ENCODE assay signal across 12 cellular contexts in genomic region chr14:20334017-20334416, GRCh38. TPM values are rescaled to one million over a fixed set of nuclear protein-coding genes. Genes with fewer than 3 reads are reported as not detected.
A peak's percentile ranks its signal among the peaks of the same experiment; 100 is the strongest.
DNase-seq lines count a peak whose midpoint lies in the region; ATAC-seq, FAIRE-seq and TF ChIP-seq lines count a peak whose summit lies in the region.
"Had no signal": no experiment of that assay in that cellular context is flagged by ENCODE, and none has a peak within 500 bp of the region (broad histone marks: within the 10 kb centered on the region; RNA-seq: fewer than 3 reads in every experiment).

No MANE protein-coding gene starts in this region.

- H3K27me3 Mint-ChIP-seq in GM23338 (ENCODE audit: insufficient read depth, low read depth, poor library complexity), result peaks cover 3% of the 10 kb centered on the region
- H3K27me3 Mint-ChIP-seq in osteocyte (ENCODE audit: unreplicated experiment), result peaks cover 9% of the 10 kb centered on the region

- TF ChIP-seq RAD21 in GM12878 (IDR thresholded peaks at IDR 0.05; ENCODE audit: insufficient read depth, low read depth, low read length), result no peak

- no peak for TF ChIP-seq POLR2A in GM12878 (IDR thresholded peaks at IDR 0.05; ENCODE audit: low read depth, low read length)

- no peaks in the 10 kb centered on the region for H3K9me3 ChIP-seq in GM12878 (replicated peaks; ENCODE audit: control insufficient read depth, insufficient read depth, low read length)

- TF ChIP-seq EP300 in GM12878 (IDR thresholded peaks at IDR 0.05; ENCODE audit: borderline replicate concordance in 1 of 2, control insufficient read depth in 1 of 2, low read depth in 2 of 2, low read length in 2 of 2), result no peak

- H4K20me1 ChIP-seq in GM23338 (replicated peaks; ENCODE audit: insufficient read depth) (peaks cover 18% of the 10 kb centered on the region), GM12878 (ENCODE audit: control insufficient read depth, insufficient read depth) (no peaks in the 10 kb centered on the region)

- H2AFZ ChIP-seq in GM23338 (no peak overlapping the region), GM12878 (ENCODE audit: control insufficient read depth, low read depth, low read length) (no peak overlapping the region; the same call in 1 of the 2 replicates)

- H3K4me1 ChIP-seq in GM23338 (ENCODE audit: insufficient read depth), result peaks cover 16% of the 10 kb centered on the region
- H3K4me1 ChIP-seq in GM12878 (ENCODE audit: control insufficient read depth, insufficient read depth, low read length), result peaks cover 6% of the 10 kb centered on the region; the same call in 1 of the 2 replicates

- TF ChIP-seq CTCF in 22Rv1 (IDR thresholded peaks at IDR 0.05) (no peak), GM23338 (conservative IDR thresholded peaks at IDR 0.05; ENCODE audit: low read depth in 2 of 2) (no peak), GM12878 (IDR thresholded peaks at IDR 0.05 in 2 of 3, conservative IDR thresholded peaks at IDR 0.05 in 1 of 3; ENCODE audit: control insufficient read depth in 2 of 3, extremely low read depth in 1 of 3, insufficient read depth in 1 of 3, low read depth in 3 of 3, low read length in 3 of 3) (no peak), osteocyte (IDR thresholded peaks at IDR 0.05) (no peak)

- DNase-seq in GM23338 (ENCODE audit: low spot score), result no peak
- DNase-seq in GM12878 (ENCODE audit: low read depth, low spot score), result no peak
- no peak for DNase-seq in osteocyte (ENCODE audit: extremely low spot score, unreplicated experiment)
- no peak for DNase-seq in SKM-1 (lab: John Stamatoyannopoulos, UW; ENCODE audit: unreplicated experiment)
- DNase-seq in NCI-H774 (lab: John Stamatoyannopoulos, UW), result no peak
- no peak for DNase-seq in NCI-H2196 (lab: John Stamatoyannopoulos, UW; ENCODE audit: unreplicated experiment)
- no peak for DNase-seq in putamen (ENCODE audit: low spot score)
- DNase-seq: aorta, C1 segment of cervical spinal cord, NCI-H2171 treated with DMSO at 0.1 percent for 48 hours, trophoblast cell had no signal

- no peaks in the 10 kb centered on the region for H3K9me2 ChIP-seq in GM23338 (ENCODE audit: insufficient read depth)

- BruUV-seq in GM12878 (replicated peaks; lab: Mats Ljungman, UMichigan), result no TSS peak

- H3K27me3 ChIP-seq in GM23338 (ENCODE audit: insufficient read depth) (no peaks in the 10 kb centered on the region), GM12878 (replicated peaks in 1 of 2; ENCODE audit: control insufficient read depth in 2 of 2, insufficient read depth in 2 of 2, low read length in 1 of 2) (no peaks in the 10 kb centered on the region)

- intact Hi-C loops in GM12878 (cut with micrococcal nuclease; ENCODE audit: unreplicated experiment), result no loop called here

- H3K36me3 Mint-ChIP-seq in GM23338 (ENCODE audit: low read depth) (peaks cover 34% of the 10 kb centered on the region), osteocyte (ENCODE audit: unreplicated experiment) (no peaks in the 10 kb centered on the region)

- H3K4me3 Mint-ChIP-seq in GM23338 (no peak overlapping the region), osteocyte (ENCODE audit: unreplicated experiment) (no peak overlapping the region)

- in situ Hi-C loops in GM12878 (cut with MboI), result loop anchor here (5.0 kb wide), 1 partner anchor 348 kb away; the partner anchor contains the start of gene RNASE4

- H3K9ac ChIP-seq in GM12878 (ENCODE audit: control insufficient read depth, insufficient read depth, low read length), result no peak overlapping the region

- no peaks in the 10 kb centered on the region; the same call in 1 of the 2 replicates for H3F3A ChIP-seq in GM23338 (replicated peaks; ENCODE audit: low read depth)

- H3K4me3 ChIP-seq in GM23338 (no peak overlapping the region), GM12878 (no peak overlapping the region)

- CTCF ChIA-PET in GM12878 (lab: Yijun Ruan, JAX), result interaction anchor here (0.7 to 11.3 kb wide), 9 partner anchors 8 to 331 kb away, joined by 3 to 216 read pairs (median 4); partner anchors contain the start of genes PARP2, TEP1 and TTC5

- POLR2A ChIA-PET in GM12878 (lab: Charles Lee), result interaction anchor here (0.7 to 7.4 kb wide), 6 partner anchors 8 to 331 kb away, joined by 3 to 96 read pairs (median 3); partner anchors contain the start of genes APEX1, OSGEP and PARP2

- peaks cover 23% of the 10 kb centered on the region for H3K4me1 Mint-ChIP-seq in GM23338
- peaks cover 23% of the 10 kb centered on the region for H3K4me1 Mint-ChIP-seq in osteocyte (ENCODE audit: unreplicated experiment)

- H3K9me3 Mint-ChIP-seq in GM23338, result no peaks in the 10 kb centered on the region
- H3K9me3 Mint-ChIP-seq in osteocyte (ENCODE audit: unreplicated experiment), result no peaks in the 10 kb centered on the region

- peak overlapping the region; percentile 91; the same call in 1 of the 2 replicates for H3K27ac ChIP-seq in 22Rv1
- H3K27ac ChIP-seq in GM23338 (ENCODE audit: low read depth), result no peak overlapping the region
- H3K27ac ChIP-seq in GM12878 (ENCODE audit: control insufficient read depth, insufficient read depth), result peak overlapping the region; percentile 85

- no peak for FAIRE-seq in GM12878 (lab: Jason Lieb, UNC)

- H3K79me2 ChIP-seq in GM23338 (replicated peaks; ENCODE audit: insufficient read depth), result peaks cover 41% of the 10 kb centered on the region
- H3K79me2 ChIP-seq in GM12878 (ENCODE audit: control insufficient read depth, insufficient read depth, low read length), result peaks cover 42% of the 10 kb centered on the region

- SMC1A ChIA-PET in GM12878 (lab: Charles Lee; ENCODE audit: uncharacterized antibody, unreplicated experiment), result interaction anchor here (0.8 to 3.3 kb wide), 10 partner anchors 9 to 288 kb away, joined by 3 to 58 read pairs (median 4); partner anchors contain the start of genes APEX1, PARP2 and TEP1

- H3K4me2 ChIP-seq in GM23338 (0 out of 2 replicates have a peak overlapping the region, but pooled peaks have one; percentile 66), GM12878 (ENCODE audit: control insufficient read depth, insufficient read depth) (peak overlapping the region; percentile 89)

- H3K36me3 ChIP-seq in GM23338 (ENCODE audit: insufficient read depth), result peaks cover 6% of the 10 kb centered on the region; the same call in 1 of the 2 replicates
- peaks cover 0 to 4% of the 10 kb centered on the region in 2 experiments; a peak in 1 of 4 replicates for H3K36me3 ChIP-seq in GM12878 (ENCODE audit: control insufficient read depth in 2 of 2, insufficient read depth in 2 of 2, low read length in 1 of 2)

- H3K27ac Mint-ChIP-seq in GM23338 (no peak overlapping the region), osteocyte (ENCODE audit: unreplicated experiment) (peak overlapping the region; percentile 27)

- ATAC-seq in GM23338, result no peak
- no peak for ATAC-seq in GM12878

- RAD21 ChIA-PET in GM12878 (lab: Charles Lee; ENCODE audit: unreplicated experiment), result interaction anchor here (0.9 to 3.5 kb wide), 4 partner anchors 8 to 280 kb away, joined by 3 to 49 read pairs (median 9); partner anchors contain the start of gene PARP2

- 66% methylated on average over 7 of the region's 7 CpGs for WGBS in GM12878 (ENCODE audit: insufficient coverage, insufficient replicate concordance, low lambda C conversion rate, missing lambda C conversion rate)

RNA-seq across cellular contexts. Expression of gene CCNB1IP1, which starts 0.9 kb away (rescaled TPM):
- total RNA-seq in GM23338 (2014; rRNA removed; shearing (Covaris generic)), result 247 and 254 TPM in 2 replicates
- polyA plus RNA-seq in GM23338 (2016; fragmentation: Nextera tagmentation; extraction: Ambion mirVana) (108 and 110 TPM in 2 replicates), GM12878 (2011; rRNA removed) (165 and 188 TPM in 2 replicates), GM12878 (2014; fragmentation: Illumina TruSeq; extraction: Trizol) (109 and 144 TPM in 2 replicates), GM12878 (2014; fragmentation: Nextera tagmentation; extraction: Ambion mirVana) (10 to 100 TPM; 69.2 to 80.6 TPM), GM12878 (2014; rRNA removed) (85.1 and 98.2 TPM in 2 replicates), GM12878 (2016; fragmentation: Nextera tagmentation; extraction: Ambion mirVana) (10 to 100 TPM; 20.4 to 23.0 TPM)
- total RNA-seq in GM12878 (2013; cell fraction: nucleolus; rRNA removed), result 106 and 111 TPM in 2 replicates
- total RNA-seq in GM12878 (2014; rRNA removed) (92.4 and 122 TPM in 2 replicates), GM12878 (2014; rRNA removed; fragmentation: Illumina TruSeq; extraction: Trizol) (99.7 and 102 TPM in 2 replicates), GM12878 (2021) (60.3 and 61.0 TPM in 2 replicates), osteocyte (47.4 and 49.6 TPM in 2 replicates)
- polyA plus RNA-seq in GM12878 (2011; ENCODE audit: low read depth), result 87.9 TPM
- polyA plus RNA-seq in GM12878 (2011; cell fraction: cytosol; rRNA removed), result 96.7 and 123 TPM in 2 replicates
- 52.4 and 52.7 TPM in 2 replicates for polyA plus RNA-seq in GM12878 (2011; cell fraction: nucleus; rRNA removed)
- polyA plus RNA-seq in GM12878 (2012), result 63.3 and 99.5 TPM in 2 replicates
- polyA minus RNA-seq in GM12878 (2011; rRNA and poly(A)+ RNA removed), result 119 TPM in 2 replicates
- polyA minus RNA-seq in GM12878 (2011; cell fraction: cytosol; rRNA and poly(A)+ RNA removed), result 20.8 and 28.8 TPM in 2 replicates
- polyA minus RNA-seq in GM12878 (2011; cell fraction: nucleus; rRNA and poly(A)+ RNA removed), result 40.9 and 73.9 TPM in 2 replicates

RNA-seq across cellular contexts. Expression of gene PARP2, which starts 9.4 kb away (rescaled TPM):
- 27.0 and 27.8 TPM in 2 replicates for total RNA-seq in GM23338 (2014; rRNA removed; shearing (Covaris generic))
- polyA plus RNA-seq in GM23338 (2016; fragmentation: Nextera tagmentation; extraction: Ambion mirVana) (39.5 and 42.7 TPM in 2 replicates), GM12878 (2011; rRNA removed) (45.3 and 68.0 TPM in 2 replicates), GM12878 (2014; fragmentation: Illumina TruSeq; extraction: Trizol) (60.8 and 72.6 TPM in 2 replicates), GM12878 (2014; fragmentation: Nextera tagmentation; extraction: Ambion mirVana) (10 to 100 TPM; 30.4 to 38.0 TPM), GM12878 (2014; rRNA removed) (37.1 and 46.9 TPM in 2 replicates), GM12878 (2016; fragmentation: Nextera tagmentation; extraction: Ambion mirVana) (10 to 100 TPM; 72.2 to 75.4 TPM)
- 34.2 and 47.2 TPM in 2 replicates for total RNA-seq in GM12878 (2013; cell fraction: nucleolus; rRNA removed)
- total RNA-seq in GM12878 (2014; rRNA removed) (26.7 and 33.5 TPM in 2 replicates), GM12878 (2014; rRNA removed; fragmentation: Illumina TruSeq; extraction: Trizol) (35.3 and 39.4 TPM in 2 replicates), GM12878 (2021) (36.8 and 39.2 TPM in 2 replicates), osteocyte (22.7 and 25.3 TPM in 2 replicates)
- 31.6 TPM for polyA plus RNA-seq in GM12878 (2011; ENCODE audit: low read depth)
- polyA plus RNA-seq in GM12878 (2011; cell fraction: cytosol; rRNA removed), result 31.1 and 34.1 TPM in 2 replicates
- polyA plus RNA-seq in GM12878 (2011; cell fraction: nucleus; rRNA removed), result 78.4 and 83.9 TPM in 2 replicates
- polyA plus RNA-seq in GM12878 (2012), result 30.3 and 35.5 TPM in 2 replicates
- 20.6 and 21.9 TPM in 2 replicates for polyA minus RNA-seq in GM12878 (2011; rRNA and poly(A)+ RNA removed)
- 9.4 and 15.9 TPM in 2 replicates for polyA minus RNA-seq in GM12878 (2011; cell fraction: cytosol; rRNA and poly(A)+ RNA removed)
- polyA minus RNA-seq in GM12878 (2011; cell fraction: nucleus; rRNA and poly(A)+ RNA removed), result 15.0 and 19.6 TPM in 2 replicates

RNA-seq across cellular contexts. Expression of gene TTC5, which starts 28.3 kb away (rescaled TPM):
- total RNA-seq in GM23338 (2014; rRNA removed; shearing (Covaris generic)), result 14.6 and 16.4 TPM in 2 replicates
- polyA plus RNA-seq in GM23338 (2016; fragmentation: Nextera tagmentation; extraction: Ambion mirVana) (9.3 and 11.9 TPM in 2 replicates), GM12878 (2011; rRNA removed) (21.6 and 22.5 TPM in 2 replicates), GM12878 (2014; fragmentation: Illumina TruSeq; extraction: Trizol) (7.3 and 9.7 TPM in 2 replicates), GM12878 (2014; fragmentation: Nextera tagmentation; extraction: Ambion mirVana) (1 to 10 TPM; 6.9 to 7.6 TPM), GM12878 (2014; rRNA removed) (7.6 and 8.0 TPM in 2 replicates), GM12878 (2016; fragmentation: Nextera tagmentation; extraction: Ambion mirVana) (10 to 100 TPM; 20.9 to 21.3 TPM)
- total RNA-seq in GM12878 (2013; cell fraction: nucleolus; rRNA removed), result 41.2 and 48.1 TPM in 2 replicates
- total RNA-seq in GM12878 (2014; rRNA removed) (11.4 and 11.8 TPM in 2 replicates), GM12878 (2014; rRNA removed; fragmentation: Illumina TruSeq; extraction: Trizol) (15.3 and 15.7 TPM in 2 replicates), GM12878 (2021) (15.9 and 16.6 TPM in 2 replicates), osteocyte (24.5 and 25.4 TPM in 2 replicates)
- polyA plus RNA-seq in GM12878 (2011; ENCODE audit: low read depth), result 3.9 TPM
- polyA plus RNA-seq in GM12878 (2011; cell fraction: cytosol; rRNA removed), result 10.0 and 12.3 TPM in 2 replicates
- polyA plus RNA-seq in GM12878 (2011; cell fraction: nucleus; rRNA removed), result 14.1 and 15.1 TPM in 2 replicates
- polyA plus RNA-seq in GM12878 (2012), result 5.0 and 10.2 TPM in 2 replicates
- polyA minus RNA-seq in GM12878 (2011; rRNA and poly(A)+ RNA removed), result 23.3 and 24.0 TPM in 2 replicates
- polyA minus RNA-seq in GM12878 (2011; cell fraction: cytosol; rRNA and poly(A)+ RNA removed), result 6.1 and 8.8 TPM in 2 replicates
- polyA minus RNA-seq in GM12878 (2011; cell fraction: nucleus; rRNA and poly(A)+ RNA removed), result 17.2 and 23.4 TPM in 2 replicates
